In genomic region chr2:126882736-126883660, GRCh38 we compare ENCODE assay signal across 22 cellular contexts. TPM values are rescaled to one million over a fixed set of nuclear protein-coding genes. Genes with fewer than 3 reads are reported as not detected.
A peak's percentile ranks its signal among the peaks of the same experiment; 100 is the strongest.
DNase-seq lines count a peak whose midpoint lies in the region; ATAC-seq and TF ChIP-seq lines count a peak whose summit lies in the region.
"Had no signal": no experiment of that assay in that cellular context is flagged by ENCODE, and none has a peak within 500 bp of the region (broad histone marks: within the 10 kb centered on the region; RNA-seq: fewer than 3 reads in every experiment).

No MANE protein-coding gene starts in this region.

- no peak overlapping the region for H3K4me2 ChIP-seq in H9 (ENCODE audit: insufficient read depth, insufficient read length, low read length)
- H3K4me2 ChIP-seq: A549, GM23338 had no signal

- H3K4me1 Mint-ChIP-seq in H9: peaks cover 11 to 12% of the 10 kb centered on the region in 2 experiments
- H3K4me1 Mint-ChIP-seq in stimulated activated memory B cell treated with anti-CD40 and anti-IgM and Interleukin-4, amounts not matched to agents 10 μg/mL and 1 μg/mL and 100 μg/mL, for 72 hours: peaks cover 9% of the 10 kb centered on the region

- no peak overlapping the region for H3K56ac ChIP-seq in H9 (ENCODE audit: insufficient read length, low read depth, low read length)

- no peak overlapping the region for H2BK120ac ChIP-seq in H9 (ENCODE audit: low read depth, low read length, poor library complexity, severe bottlenecking)

- no peak overlapping the region for H3K23ac ChIP-seq in H9 (ENCODE audit: insufficient read length, low read depth, low read length)

- H3K79me1 ChIP-seq in H9 (ENCODE audit: insufficient read depth, low read depth, low read length, poor library complexity, severe bottlenecking): no peaks in the 10 kb centered on the region

- H3K9me3 Mint-ChIP-seq in H9: peaks cover 0 to 3% of the 10 kb centered on the region in 2 experiments; a peak in 1 of 5 replicates
- no peaks in the 10 kb centered on the region for H3K9me3 Mint-ChIP-seq in stimulated activated memory B cell treated with anti-CD40 and anti-IgM and Interleukin-4, amounts not matched to agents 10 μg/mL and 1 μg/mL and 100 μg/mL, for 72 hours
- H3K9me3 Mint-ChIP-seq: CD4-positive, CD25-positive, alpha-beta regulatory T cell; GM23338 had no signal

- no peaks in the 10 kb centered on the region; a peak in 1 of 7 replicates for H3K36me3 Mint-ChIP-seq in H9 (ENCODE audit: insufficient read depth in 1 of 3, low read depth in 3 of 3)
- H3K36me3 Mint-ChIP-seq in stimulated activated memory B cell treated with anti-CD40 and anti-IgM and Interleukin-4, amounts not matched to agents 10 μg/mL and 1 μg/mL and 100 μg/mL, for 72 hours: no peaks in the 10 kb centered on the region
- H3K36me3 Mint-ChIP-seq: CD4-positive, CD25-positive, alpha-beta regulatory T cell had no signal

- H3K27ac ChIP-seq in H9 (ENCODE audit: insufficient read length, low read depth, low read length) (no peak overlapping the region), coronary artery (no peak overlapping the region)
- H3K27ac ChIP-seq: A549 had no signal

- no peak overlapping the region for H3K9ac ChIP-seq in H9 (ENCODE audit: extremely low read depth, insufficient read length, low read length)

- no peak overlapping the region for H3K14ac ChIP-seq in H9 (ENCODE audit: insufficient read depth, low read length)

- TF ChIP-seq CTCF in H9 (conservative IDR thresholded peaks at IDR 0.05) (no peak), coronary artery (IDR thresholded peaks at IDR 0.05) (no peak)

- H3K27ac Mint-ChIP-seq in H9: no peak overlapping the region
- H3K27ac Mint-ChIP-seq in stimulated activated memory B cell treated with anti-CD40 and anti-IgM and Interleukin-4, amounts not matched to agents 10 μg/mL and 1 μg/mL and 100 μg/mL, for 72 hours: no peak overlapping the region
- H3K27ac Mint-ChIP-seq: CD4-positive, CD25-positive, alpha-beta regulatory T cell; GM23338 had no signal

- no CpG with 5 or more reads among the region's 7 CpGs for WGBS in H9 (ENCODE audit: extremely low coverage, insufficient read length, low lambda C conversion rate)

- H3K27me3 Mint-ChIP-seq in H9 (ENCODE audit: low read depth): peaks cover 19% of the 10 kb centered on the region
- H3K27me3 Mint-ChIP-seq in stimulated activated memory B cell treated with anti-CD40 and anti-IgM and Interleukin-4, amounts not matched to agents 10 μg/mL and 1 μg/mL and 100 μg/mL, for 72 hours: peaks cover 32% of the 10 kb centered on the region
- H3K27me3 Mint-ChIP-seq: CD4-positive, CD25-positive, alpha-beta regulatory T cell had no signal

- H2AFZ ChIP-seq in H9 (ENCODE audit: low read length): no peak overlapping the region
- H2AFZ ChIP-seq: GM23338 had no signal

- H2BK15ac ChIP-seq in H9 (ENCODE audit: low read depth, low read length): no peak overlapping the region

- ATAC-seq in stimulated activated memory B cell treated with anti-CD40 and anti-IgM and Interleukin-4, amounts not matched to agents 10 μg/mL and 1 μg/mL and 100 μg/mL, for 72 hours: peak; percentile 26
- ATAC-seq: A549, GM23338, Panc1, SK-N-SH treated with all-trans-retinoic acid at 6 μM for 48 hours had no signal

- H2BK5ac ChIP-seq in H9 (ENCODE audit: insufficient read length, low read length): no peak overlapping the region

- peaks cover 5% of the 10 kb centered on the region for H3K23me2 ChIP-seq in H9 (ENCODE audit: insufficient read length, low read depth, low read length, poor library complexity, severe bottlenecking)

- H3K18ac ChIP-seq in H9 (ENCODE audit: insufficient read length, low read depth, low read length): no peak overlapping the region

- H3K9me3 ChIP-seq in H9 (ENCODE audit: control insufficient read depth, low read depth, low read length): no peaks in the 10 kb centered on the region
- H3K9me3 ChIP-seq: A549 had no signal

- H4K91ac ChIP-seq in H9 (ENCODE audit: insufficient read length, low read depth, low read length): no peak overlapping the region

- no peak overlapping the region for H3T11ph ChIP-seq in H9 (ENCODE audit: low read length)

- no peaks in the 10 kb centered on the region for H4K20me1 ChIP-seq in H9 (ENCODE audit: control insufficient read depth, insufficient read depth, insufficient read length)

- no peak overlapping the region for H2BK20ac ChIP-seq in H9 (ENCODE audit: low read depth, low read length, poor library complexity, severe bottlenecking)

- H3K4ac ChIP-seq in H9 (ENCODE audit: low read depth, low read length): no peak overlapping the region

- H3K27me3 ChIP-seq in H9 (ENCODE audit: insufficient read depth, low read length): no peaks in the 10 kb centered on the region

- peak; percentile 17 for DNase-seq in H9
- peak; percentile 49 for DNase-seq in coronary artery (ENCODE audit: low spot score)
- DNase-seq in mesenteric fat pad (ENCODE audit: low spot score): peak; percentile 55
- no peak for DNase-seq in NCI-H69 (lab: John Stamatoyannopoulos, UW)
- DNase-seq in NCI-H1105 (lab: John Stamatoyannopoulos, UW): no peak
- no peak for DNase-seq in GM19238 (ENCODE audit: insufficient read length, low spot score)
- DNase-seq: CD4-positive, CD25-positive, alpha-beta regulatory T cell; COR-L47; HCEC 1CT; IMR-90; MV-4-11; NCI-H2081; NCI-H2171; NCI-H345; NCI-H82 had no signal

- no peak overlapping the region for H2BK12ac ChIP-seq in H9 (ENCODE audit: insufficient read length, low read depth, low read length)

- H4K8ac ChIP-seq in H9 (replicated peaks; ENCODE audit: insufficient read length, low read depth, low read length): no peak overlapping the region

- no peak overlapping the region for H3K4me3 ChIP-seq in coronary artery
- H3K4me3 ChIP-seq: A549, GM23338 had no signal

- H3K4me3 Mint-ChIP-seq in H9: no peak overlapping the region
- no peak overlapping the region for H3K4me3 Mint-ChIP-seq in stimulated activated memory B cell treated with anti-CD40 and anti-IgM and Interleukin-4, amounts not matched to agents 10 μg/mL and 1 μg/mL and 100 μg/mL, for 72 hours
- H3K4me3 Mint-ChIP-seq: CD4-positive, CD25-positive, alpha-beta regulatory T cell; GM23338 had no signal

- no peak overlapping the region for H2AK5ac ChIP-seq in H9 (ENCODE audit: insufficient read length, low read length)

- no peaks in the 10 kb centered on the region for H3K79me2 ChIP-seq in H9 (ENCODE audit: insufficient read depth, low read length)

- H4K5ac ChIP-seq in H9 (ENCODE audit: insufficient read length, low read depth, low read length): no peak overlapping the region

- H3K4me1 ChIP-seq in H9 (ENCODE audit: insufficient read depth, low read length): no peaks in the 10 kb centered on the region
- H3K4me1 ChIP-seq: A549 had no signal

RNA-seq across cellular contexts. Expression of gene TEX51, which starts 15.7 kb away (rescaled TPM):
- total RNA-seq in H9 (2021) (not detected in 2 replicates), mesenteric fat pad (not detected)
- total RNA-seq: CD4-positive, CD25-positive, alpha-beta regulatory T cell; G401; GM23338; HT1080; IMR-90 had no signal

Comparison
In these comparisons a context has a peak if more than half of its experiments do, and no peak if none do; other contexts are left out.
1. DNase-seq: peak in H9 (single experiment), coronary artery (single experiment) and mesenteric fat pad (single experiment); none in NCI-H69 (single experiment), NCI-H1105 (single experiment) and GM19238 (single experiment).